In the genomic region with DNA sequence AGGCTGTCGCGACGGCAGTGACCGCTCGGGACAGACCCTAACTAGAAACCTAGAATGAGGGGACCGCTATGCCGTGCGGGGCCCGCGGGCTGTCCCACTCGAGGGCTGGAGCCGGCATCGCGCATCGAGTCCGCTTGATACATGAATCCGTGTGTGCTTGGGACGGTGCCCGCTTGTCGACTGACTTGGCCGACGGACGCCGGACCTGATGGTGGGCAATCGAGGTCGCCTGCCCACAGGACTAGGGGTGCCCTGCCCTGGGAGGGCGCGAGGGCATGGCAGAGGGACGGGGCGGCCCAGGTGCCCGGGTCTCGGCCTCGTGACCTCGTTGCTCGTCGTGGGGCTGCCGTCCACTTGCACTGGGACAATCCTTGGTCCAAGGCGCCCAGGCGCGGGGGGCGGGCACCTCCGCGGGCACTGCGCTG, we compare ENCODE assay signal across 8 cellular contexts. TPM values are rescaled to one million over a fixed set of nuclear protein-coding genes. Genes with fewer than 3 reads are reported as not detected.
DNase-seq lines count a peak whose midpoint lies in the region; ATAC-seq, FAIRE-seq and TF ChIP-seq lines count a peak whose summit lies in the region.

No MANE protein-coding gene starts in this region.

- peaks cover 45% of the 10 kb centered on the region for H3K36me3 Mint-ChIP-seq in activated T-helper 2 cell treated with anti-CD3 and anti-CD28 coated beads, Interferon-gamma antibody, Interleukin-2, Interleukin-4, amounts not matched to agents 10 μg/mL and 5 μg/mL and 100 μg/mL, durations not matched to agents 14 hours and 24 hours and 36 hours (ENCODE audit: low read depth)

- no peaks in the 10 kb centered on the region for H3K27me3 Mint-ChIP-seq in activated T-helper 2 cell treated with anti-CD3 and anti-CD28 coated beads, Interferon-gamma antibody, Interleukin-2, Interleukin-4, amounts not matched to agents 10 μg/mL and 5 μg/mL and 100 μg/mL, durations not matched to agents 14 hours and 24 hours and 36 hours (ENCODE audit: low read depth)

- ATAC-seq in HG03442 (IDR thresholded peaks at IDR 0.05; ENCODE audit: unreplicated experiment) (peak; percentile 0), foreskin keratinocyte (no peak), GM18520 (IDR thresholded peaks at IDR 0.05; ENCODE audit: unreplicated experiment) (no peak)

- H3K4me1 Mint-ChIP-seq in activated T-helper 2 cell treated with anti-CD3 and anti-CD28 coated beads, Interferon-gamma antibody, Interleukin-2, Interleukin-4, amounts not matched to agents 10 μg/mL and 5 μg/mL and 100 μg/mL, durations not matched to agents 14 hours and 24 hours and 36 hours (ENCODE audit: low read depth): peaks cover 19% of the 10 kb centered on the region

- POLR2A ChIA-PET in GM10248 (lab: Yijun Ruan, JAX): interaction anchor here (0.6 to 3.1 kb wide), 19 partner anchors 9 to 761 kb away, joined by 3 to 34 read pairs (median 4); no protein-coding TSS in a partner anchor

- intact Hi-C loops in activated T-helper 2 cell treated with anti-CD3 and anti-CD28 coated beads, Interferon-gamma antibody, Interleukin-2, Interleukin-4, amounts not matched to agents 10 μg/mL and 5 μg/mL and 100 μg/mL, durations not matched to agents 14 hours and 24 hours and 36 hours (cut with micrococcal nuclease): loop anchor here (1.0 to 2.0 kb wide), 5 partner anchors 45 to 243 kb away; partner anchors contain the start of genes NCL and PDE6D

- peaks cover 4% of the 10 kb centered on the region for H3K4me1 ChIP-seq in foreskin keratinocyte

- H3K27me3 ChIP-seq in foreskin keratinocyte: no peaks in the 10 kb centered on the region

- H3K27ac Mint-ChIP-seq in activated T-helper 2 cell treated with anti-CD3 and anti-CD28 coated beads, Interferon-gamma antibody, Interleukin-2, Interleukin-4, amounts not matched to agents 10 μg/mL and 5 μg/mL and 100 μg/mL, durations not matched to agents 14 hours and 24 hours and 36 hours: peak overlapping the region; percentile 100

- DNase-seq in GM12891 (ENCODE audit: insufficient read length, low spot score) (no peak), foreskin keratinocyte (no peak), retinal pigment epithelial cell (ENCODE audit: low read depth) (no peak), GM10248 (ENCODE audit: extremely low spot score) (no peak), LoVo (ENCODE audit: low spot score) (no peak)
- DNase-seq in activated T-helper 2 cell treated with anti-CD3 and anti-CD28 coated beads, Interferon-gamma antibody, Interleukin-2, Interleukin-4, amounts not matched to agents 10 μg/mL and 5 μg/mL and 100 μg/mL, durations not matched to agents 14 hours and 24 hours and 36 hours (ENCODE audit: low spot score): peak; percentile 61

- CTCF ChIA-PET in GM10248 (lab: Yijun Ruan, JAX): interaction anchor here (0.6 to 11.6 kb wide), 13 partner anchors 10 to 145 kb away, joined by 3 to 434 read pairs (median 4); no protein-coding TSS in a partner anchor

- peak overlapping the region; percentile 51 for H3K4me3 ChIP-seq in retinal pigment epithelial cell (ENCODE audit: low read length)

- no peak for TF ChIP-seq POLR2A in GM12891 (IDR thresholded peaks at IDR 0.05; ENCODE audit: low read depth, low read length)

- FAIRE-seq in GM12891 (lab: Jason Lieb, UNC): peak; percentile 20

- no peaks in the 10 kb centered on the region for H3K9me3 Mint-ChIP-seq in activated T-helper 2 cell treated with anti-CD3 and anti-CD28 coated beads, Interferon-gamma antibody, Interleukin-2, Interleukin-4, amounts not matched to agents 10 μg/mL and 5 μg/mL and 100 μg/mL, durations not matched to agents 14 hours and 24 hours and 36 hours

- TF ChIP-seq CTCF in foreskin keratinocyte (conservative IDR thresholded peaks at IDR 0.05) (no peak), retinal pigment epithelial cell (conservative IDR thresholded peaks at IDR 0.05; ENCODE audit: low read depth, low read length) (no peak), GM10248 (IDR thresholded peaks at IDR 0.05; ENCODE audit: control extremely low read depth, extremely low read depth, low read depth, missing control alignments) (no peak)

- H3K4me3 Mint-ChIP-seq in activated T-helper 2 cell treated with anti-CD3 and anti-CD28 coated beads, Interferon-gamma antibody, Interleukin-2, Interleukin-4, amounts not matched to agents 10 μg/mL and 5 μg/mL and 100 μg/mL, durations not matched to agents 14 hours and 24 hours and 36 hours (ENCODE audit: low read depth): peak overlapping the region; percentile 94

- peak overlapping the region; percentile 95 for H3K27ac ChIP-seq in foreskin keratinocyte

TF ChIP-seq in GM12891, 5 proteins besides CTCF, POLR2A, EP300 and RAD21:
- no peak for TF ChIP-seq PAX5 (IDR thresholded peaks at IDR 0.05; ENCODE audit: insufficient read depth, low read length, severe bottlenecking)
- no peak for TF ChIP-seq SPI1 (IDR thresholded peaks at IDR 0.05; ENCODE audit: low read depth, low read length)
- TF ChIP-seq TAF1 (IDR thresholded peaks at IDR 0.05; ENCODE audit: low read depth, low read length): no peak
- TF ChIP-seq POLR2AphosphoS5 (IDR thresholded peaks at IDR 0.05; ENCODE audit: low read depth, low read length): no peak
- TF ChIP-seq POU2F2 (IDR thresholded peaks at IDR 0.05; ENCODE audit: low read depth, low read length): no peak

RNA-seq across cellular contexts. Expression of gene PTMA, which starts 0.7 kb away (rescaled TPM):
- polyA plus RNA-seq in GM12891 (2012; ENCODE audit: low read depth, missing spikeins): 1,598 TPM
- total RNA-seq in activated T-helper 2 cell treated with anti-CD3 and anti-CD28 coated beads, Interferon-gamma antibody, Interleukin-2, Interleukin-4, amounts not matched to agents 10 μg/mL and 5 μg/mL and 100 μg/mL, durations not matched to agents 14 hours and 24 hours and 36 hours: 2,151 and 2,259 TPM in 2 replicates
- 1,605 and 1,879 TPM in 2 replicates for total RNA-seq in foreskin keratinocyte
- 1,580 and 1,921 TPM in 2 replicates for polyA plus RNA-seq in foreskin keratinocyte
